21 cellular contexts compared by ENCODE assay signal in the genomic region with DNA sequence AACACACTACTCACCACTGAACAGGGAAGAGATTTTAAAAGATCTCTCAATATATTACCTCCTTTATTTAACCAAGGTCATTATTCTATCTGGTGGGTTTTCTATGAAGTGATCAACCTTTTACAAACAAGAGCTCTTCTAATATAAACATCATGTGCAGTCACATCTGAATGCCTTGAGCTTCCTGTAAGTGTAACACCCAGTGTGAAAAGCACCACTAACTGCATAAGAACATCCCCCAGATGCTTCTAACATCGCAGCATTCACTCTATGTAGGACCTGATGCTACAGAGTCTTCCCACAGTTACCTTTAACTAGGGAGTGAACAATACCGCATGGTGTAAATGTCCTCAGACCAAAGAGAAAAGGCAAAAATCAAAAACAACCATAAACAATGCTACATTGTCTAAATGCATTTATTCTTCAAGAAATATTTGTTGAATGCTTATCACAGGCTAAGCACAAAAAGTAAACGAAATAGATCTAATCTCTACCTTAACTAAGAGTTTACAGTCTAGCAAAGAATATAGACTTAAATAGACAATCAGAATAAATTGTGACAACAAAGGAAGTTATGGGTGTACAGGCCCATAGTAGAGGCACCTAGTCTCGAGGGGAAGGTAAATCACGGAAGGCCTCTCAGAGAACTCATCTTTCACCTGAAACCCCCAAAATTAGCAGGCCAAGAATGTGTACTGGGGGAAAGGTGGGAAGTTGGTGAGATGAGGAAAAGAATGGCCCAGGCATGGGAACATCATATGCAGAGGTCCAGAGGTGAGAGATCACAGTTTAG. TPM values are rescaled to one million over a fixed set of nuclear protein-coding genes. Genes with fewer than 3 reads are reported as not detected.
A peak's percentile ranks its signal among the peaks of the same experiment; 100 is the strongest.
DNase-seq lines count a peak whose midpoint lies in the region; ATAC-seq and TF ChIP-seq lines count a peak whose summit lies in the region.
"Had no signal": no experiment of that assay in that cellular context is flagged by ENCODE, and none has a peak within 500 bp of the region (broad histone marks: within the 10 kb centered on the region; RNA-seq: fewer than 3 reads in every experiment).

No MANE protein-coding gene starts in this region.

- H3K27ac ChIP-seq in naive thymus-derived CD4-positive, alpha-beta T cell (ENCODE audit: low read depth, low read length): peak overlapping the region; percentile 69
- H3K27ac ChIP-seq in A673 (ENCODE audit: low read depth, low read length, poor library complexity, severe bottlenecking): no peak overlapping the region
- H3K27ac ChIP-seq: BLaER1 treated with 17β-estradiol and CSF1 and Interleukin-3, amounts not matched to agents 10 nM and 100 nM; breast epithelium; sigmoid colon; upper lobe of right lung had no signal

- TF ChIP-seq CTCF in GM12865 (IDR thresholded peaks at IDR 0.05; ENCODE audit: insufficient read depth, low read depth, low read length, missing control alignments) (no peak), A673 (conservative IDR thresholded peaks at IDR 0.05; ENCODE audit: low read depth, low read length) (no peak), chondrocyte (IDR thresholded peaks at IDR 0.05) (no peak)

- intact Hi-C loops in activated T-helper 1 cell treated with anti-CD3 and anti-CD28 coated beads, Interleukin-12 subunit alpha, Interleukin-12 subunit beta, Interleukin-2, Interleukin-4 antibody, amounts not matched to agents 30 ng/mL and 10 ng/mL and 1 ng/mL, durations not matched to agents 14 hours and 24 hours and 36 hours (cut with micrococcal nuclease): loop anchor here (1.0 to 5.0 kb wide), 7 partner anchors 15 to 165 kb away; a partner anchor contains a TSS
- intact Hi-C loops in naive thymus-derived CD4-positive, alpha-beta T cell (cut with micrococcal nuclease): loop anchor here (1.0 to 5.0 kb wide), 8 partner anchors 9 to 61 kb away; no protein-coding TSS in a partner anchor
- intact Hi-C loops in A673 (cut with micrococcal nuclease; ENCODE audit: unreplicated experiment): no loop called here

- H3K27me3 ChIP-seq in naive thymus-derived CD4-positive, alpha-beta T cell (ENCODE audit: control insufficient read depth in 2 of 2, insufficient read depth in 2 of 2, low read length in 2 of 2): no peaks in the 10 kb centered on the region
- no peaks in the 10 kb centered on the region for H3K27me3 ChIP-seq in A673 (replicated peaks; ENCODE audit: insufficient read depth, low read depth, low read length, poor library complexity)

- H3K27me3 Mint-ChIP-seq in activated T-helper 1 cell treated with anti-CD3 and anti-CD28 coated beads, Interleukin-12 subunit alpha, Interleukin-12 subunit beta, Interleukin-2, Interleukin-4 antibody, amounts not matched to agents 30 ng/mL and 10 ng/mL and 1 ng/mL, durations not matched to agents 14 hours and 24 hours and 36 hours (ENCODE audit: insufficient read depth): no peaks in the 10 kb centered on the region
- H3K27me3 Mint-ChIP-seq in naive thymus-derived CD4-positive, alpha-beta T cell: no peaks in the 10 kb centered on the region
- peaks cover 57% of the 10 kb centered on the region for H3K27me3 Mint-ChIP-seq in chondrocyte (ENCODE audit: low read depth)

- DNase-seq in activated CD4-positive, CD25-positive, alpha-beta regulatory T cell treated with anti-CD3 and anti-CD28 coated beads, Interleukin-2, amount 50 U/mL, for 72 hours: no peak
- peak; percentile 20 for DNase-seq in GM12865 (ENCODE audit: low read depth)
- DNase-seq in activated T-helper 1 cell treated with anti-CD3 and anti-CD28 coated beads, Interleukin-12 subunit alpha, Interleukin-12 subunit beta, Interleukin-2, Interleukin-4 antibody, amounts not matched to agents 30 ng/mL and 10 ng/mL and 1 ng/mL, durations not matched to agents 14 hours and 24 hours and 36 hours (ENCODE audit: low spot score): no peak
- DNase-seq in naive thymus-derived CD4-positive, alpha-beta T cell: peak in 5 of 9 donors; percentile 12 to 38 (median 16)
- DNase-seq in A673 (ENCODE audit: low spot score): no peak
- DNase-seq in activated effector memory CD4-positive, alpha-beta T cell treated with Interleukin-2 at 50 U/mL for 16 hours: no peak
- no peak for DNase-seq in chondrocyte (ENCODE audit: low spot score)
- DNase-seq: 8988T, dermis blood vessel endothelial cell, DMS79, hypothalamus, kidney, NCI-H1417 treated with DMSO at 0.1 percent for 48 hours, NCI-H524 treated with DMSO at 0.1 percent for 48 hours, sigmoid colon, upper lobe of right lung had no signal

- POLR2A ChIA-PET in naive thymus-derived CD4-positive, alpha-beta T cell (lab: Charles Lee): interaction anchor here (0.7 to 3.5 kb wide), 11 partner anchors 12 to 40 kb away, joined by 3 to 24 read pairs (median 4); no protein-coding TSS in a partner anchor
- POLR2A ChIA-PET in A673 (lab: Charles Lee; ENCODE audit: low non-redundant PET): no interaction called here

- H3K9me3 ChIP-seq in naive thymus-derived CD4-positive, alpha-beta T cell (ENCODE audit: control insufficient read depth in 2 of 3, low read length in 3 of 3): no peaks in the 10 kb centered on the region
- no peaks in the 10 kb centered on the region for H3K9me3 ChIP-seq in A673 (ENCODE audit: low read depth, low read length, poor library complexity, severe bottlenecking)
- H3K9me3 ChIP-seq: BLaER1 treated with 17β-estradiol and CSF1 and Interleukin-3, amounts not matched to agents 10 nM and 100 nM; breast epithelium; sigmoid colon; upper lobe of right lung had no signal

- H3K4me3 ChIP-seq in GM12865 (ENCODE audit: low read depth, low read length): no peak overlapping the region
- H3K4me3 ChIP-seq in naive thymus-derived CD4-positive, alpha-beta T cell (ENCODE audit: low read length): peak overlapping the region; percentile 9
- H3K4me3 ChIP-seq in A673 (ENCODE audit: low read depth, low read length, poor library complexity, severe bottlenecking): no peak overlapping the region
- H3K4me3 ChIP-seq: BLaER1 treated with 17β-estradiol and CSF1 and Interleukin-3, amounts not matched to agents 10 nM and 100 nM; breast epithelium; sigmoid colon; upper lobe of right lung had no signal

- BruUV-seq in A673 (replicated peaks; lab: Mats Ljungman, UMichigan): no TSS peak

- ATAC-seq in activated CD4-positive, CD25-positive, alpha-beta regulatory T cell treated with anti-CD3 and anti-CD28 coated beads, Interleukin-2, amount 50 U/mL, for 24 hours: peak; percentile 22 to 30
- ATAC-seq in naive thymus-derived CD4-positive, alpha-beta T cell: peak; percentile 81
- ATAC-seq: upper lobe of right lung had no signal

- peaks cover 0 to 24% (median 7%) of the 10 kb centered on the region in 3 experiments for H3K36me3 ChIP-seq in naive thymus-derived CD4-positive, alpha-beta T cell (ENCODE audit: control insufficient read depth in 2 of 3, insufficient read depth in 3 of 3, low read length in 3 of 3)
- H3K36me3 ChIP-seq in A673 (ENCODE audit: insufficient read depth, low read length, poor library complexity, severe bottlenecking): no peaks in the 10 kb centered on the region
- H3K36me3 ChIP-seq: BLaER1 treated with 17β-estradiol and CSF1 and Interleukin-3, amounts not matched to agents 10 nM and 100 nM; breast epithelium; sigmoid colon; upper lobe of right lung had no signal

- H3K36me3 Mint-ChIP-seq in activated T-helper 1 cell treated with anti-CD3 and anti-CD28 coated beads, Interleukin-12 subunit alpha, Interleukin-12 subunit beta, Interleukin-2, Interleukin-4 antibody, amounts not matched to agents 30 ng/mL and 10 ng/mL and 1 ng/mL, durations not matched to agents 14 hours and 24 hours and 36 hours (ENCODE audit: low read depth): peaks cover 31% of the 10 kb centered on the region
- peaks cover 3 to 26% (median 19%) of the 10 kb centered on the region in 5 donors for H3K36me3 Mint-ChIP-seq in naive thymus-derived CD4-positive, alpha-beta T cell
- H3K36me3 Mint-ChIP-seq in chondrocyte (ENCODE audit: low read depth): no peaks in the 10 kb centered on the region

- H3K4me3 Mint-ChIP-seq in activated T-helper 1 cell treated with anti-CD3 and anti-CD28 coated beads, Interleukin-12 subunit alpha, Interleukin-12 subunit beta, Interleukin-2, Interleukin-4 antibody, amounts not matched to agents 30 ng/mL and 10 ng/mL and 1 ng/mL, durations not matched to agents 14 hours and 24 hours and 36 hours: peak overlapping the region; percentile 24
- peak overlapping the region; percentile 45 to 81 (median 72) for H3K4me3 Mint-ChIP-seq in naive thymus-derived CD4-positive, alpha-beta T cell
- no peak overlapping the region for H3K4me3 Mint-ChIP-seq in chondrocyte (ENCODE audit: unreplicated experiment)
- H3K4me3 Mint-ChIP-seq: nephron had no signal

- no peaks in the 10 kb centered on the region for H3K9me3 Mint-ChIP-seq in activated T-helper 1 cell treated with anti-CD3 and anti-CD28 coated beads, Interleukin-12 subunit alpha, Interleukin-12 subunit beta, Interleukin-2, Interleukin-4 antibody, amounts not matched to agents 30 ng/mL and 10 ng/mL and 1 ng/mL, durations not matched to agents 14 hours and 24 hours and 36 hours
- no peaks in the 10 kb centered on the region for H3K9me3 Mint-ChIP-seq in naive thymus-derived CD4-positive, alpha-beta T cell
- H3K9me3 Mint-ChIP-seq in chondrocyte (ENCODE audit: low read depth): no peaks in the 10 kb centered on the region
- H3K9me3 Mint-ChIP-seq: nephron had no signal

- peak overlapping the region; percentile 86 for H3K27ac Mint-ChIP-seq in activated T-helper 1 cell treated with anti-CD3 and anti-CD28 coated beads, Interleukin-12 subunit alpha, Interleukin-12 subunit beta, Interleukin-2, Interleukin-4 antibody, amounts not matched to agents 30 ng/mL and 10 ng/mL and 1 ng/mL, durations not matched to agents 14 hours and 24 hours and 36 hours
- H3K27ac Mint-ChIP-seq in naive thymus-derived CD4-positive, alpha-beta T cell: peak overlapping the region; percentile 85 to 96 (median 91)
- no peak overlapping the region for H3K27ac Mint-ChIP-seq in chondrocyte (ENCODE audit: unreplicated experiment)
- H3K27ac Mint-ChIP-seq: nephron had no signal

- peaks cover 82% of the 10 kb centered on the region for H3K4me1 Mint-ChIP-seq in activated T-helper 1 cell treated with anti-CD3 and anti-CD28 coated beads, Interleukin-12 subunit alpha, Interleukin-12 subunit beta, Interleukin-2, Interleukin-4 antibody, amounts not matched to agents 30 ng/mL and 10 ng/mL and 1 ng/mL, durations not matched to agents 14 hours and 24 hours and 36 hours (ENCODE audit: low read depth)
- peaks cover 42 to 98% (median 88%) of the 10 kb centered on the region in 7 donors for H3K4me1 Mint-ChIP-seq in naive thymus-derived CD4-positive, alpha-beta T cell
- no peaks in the 10 kb centered on the region for H3K4me1 Mint-ChIP-seq in chondrocyte (ENCODE audit: low read depth)
- H3K4me1 Mint-ChIP-seq: nephron had no signal

- peaks cover 55 to 56% of the 10 kb centered on the region in 2 donors for H3K4me1 ChIP-seq in naive thymus-derived CD4-positive, alpha-beta T cell (ENCODE audit: control insufficient read depth in 2 of 2, insufficient read depth in 2 of 2, low read length in 2 of 2)
- peaks cover 6% of the 10 kb centered on the region for H3K4me1 ChIP-seq in A673 (ENCODE audit: insufficient read depth, low read length, poor library complexity, severe bottlenecking)
- H3K4me1 ChIP-seq: breast epithelium, sigmoid colon, upper lobe of right lung had no signal

- CTCF ChIA-PET in naive thymus-derived CD4-positive, alpha-beta T cell (lab: Charles Lee): interaction anchor here (1.0 to 2.2 kb wide), 5 partner anchors 15 to 43 kb away, joined by 3 to 8 read pairs (median 6); no protein-coding TSS in a partner anchor
- CTCF ChIA-PET in A673 (lab: Charles Lee): no interaction called here

RNA-seq across cellular contexts. Expression of a gene that starts 16.2 kb away (rescaled TPM):
- total RNA-seq in activated T-helper 1 cell treated with anti-CD3 and anti-CD28 coated beads, Interleukin-12 subunit alpha, Interleukin-12 subunit beta, Interleukin-2, Interleukin-4 antibody, amounts not matched to agents 30 ng/mL and 10 ng/mL and 1 ng/mL, durations not matched to agents 14 hours and 24 hours and 36 hours: 48.7 and 51.9 TPM in 2 replicates
- 100 to 1,000 TPM in 4 of 5 experiments, 10 to 100 TPM in 1; 99.3 to 117 (median 109) TPM for total RNA-seq in naive thymus-derived CD4-positive, alpha-beta T cell
- polyA plus RNA-seq in naive thymus-derived CD4-positive, alpha-beta T cell: 100 to 1,000 TPM; 254 to 289 TPM
- not detected in 2 replicates for total RNA-seq in A673 (2021)
- not detected in 3 replicates for total RNA-seq in chondrocyte
- total RNA-seq: fibroblast of villous mesenchyme had no signal

Comparison
In these comparisons a context has a peak if more than half of its experiments do, and no peak if none do; other contexts are left out.
1. DNase-seq: peak in GM12865 (single experiment) and naive thymus-derived CD4-positive, alpha-beta T cell (5 of 9); none in activated CD4-positive, CD25-positive, alpha-beta regulatory T cell treated with anti-CD3 and anti-CD28 coated beads, Interleukin-2, amount 50 U/mL, for 72 hours (single experiment), activated T-helper 1 cell treated with anti-CD3 and anti-CD28 coated beads, Interleukin-12 subunit alpha, Interleukin-12 subunit beta, Interleukin-2, Interleukin-4 antibody, amounts not matched to agents 30 ng/mL and 10 ng/mL and 1 ng/mL, durations not matched to agents 14 hours and 24 hours and 36 hours (single experiment), A673 (single experiment), activated effector memory CD4-positive, alpha-beta T cell treated with Interleukin-2 at 50 U/mL for 16 hours (single experiment) and chondrocyte (single experiment).
2. RNA of a gene that starts 16.2 kb away (total RNA-seq): 99.3 to 117 TPM in naive thymus-derived CD4-positive, alpha-beta T cell and 48.7 to 51.9 TPM in activated T-helper 1 cell treated with anti-CD3 and anti-CD28 coated beads, Interleukin-12 subunit alpha, Interleukin-12 subunit beta, Interleukin-2, Interleukin-4 antibody, amounts not matched to agents 30 ng/mL and 10 ng/mL and 1 ng/mL, durations not matched to agents 14 hours and 24 hours and 36 hours; not detected in A673 and not detected in chondrocyte; every median in the first group is over 10 times any median in the second.